2 cellular contexts compared by ENCODE assay signal in genomic region chr2:232416521-232417470, GRCh38.
TF ChIP-seq lines count a peak whose summit lies in the region.

No MANE protein-coding gene starts in this region.

TF ChIP-seq in HepG2, 621 proteins besides CTCF, POLR2A, EP300 and RAD21:
- TF ChIP-seq KMT2B (CRISPR knock-in tag; IDR thresholded peaks at IDR 0.05), result no peak
- TF ChIP-seq NR2C2 (CRISPR knock-in tag; IDR thresholded peaks at IDR 0.05; ENCODE audit: borderline replicate concordance), result peak; percentile 70

TF ChIP-seq in H1, 55 proteins besides CTCF, POLR2A, EP300 and RAD21:
- no peak for TF ChIP-seq SP2 (IDR thresholded peaks at IDR 0.05; ENCODE audit: low read length)
- 0 out of 2 replicates have a peak, but pooled peaks have one; percentile 8 for TF ChIP-seq POLR2AphosphoS5 (IDR thresholded peaks at IDR 0.05; ENCODE audit: low read depth, low read length)
- no peak for TF ChIP-seq ATF2 (IDR thresholded peaks at IDR 0.05; ENCODE audit: low read length)
